In genomic region chr2:219513787-219514186, GRCh38 we compare ENCODE assay signal across 13 cellular contexts. TPM values are rescaled to one million over a fixed set of nuclear protein-coding genes. Genes with fewer than 3 reads are reported as not detected.
DNase-seq lines count a peak whose midpoint lies in the region; ATAC-seq, FAIRE-seq and TF ChIP-seq lines count a peak whose summit lies in the region.
"Had no signal": no experiment of that assay in that cellular context is flagged by ENCODE, and none has a peak within 500 bp of the region (broad histone marks: within the 10 kb centered on the region; RNA-seq: fewer than 3 reads in every experiment).

No MANE protein-coding gene starts in this region.

- H2BK120ac ChIP-seq in IMR-90 (ENCODE audit: low read depth, low read length) = no peak overlapping the region

- H3K27me3 ChIP-seq in CD4-positive, alpha-beta memory T cell (ENCODE audit: insufficient read depth, low read length) = peaks cover 10% of the 10 kb centered on the region
- H3K27me3 ChIP-seq in IMR-90 (ENCODE audit: control insufficient read depth, insufficient read depth, low read length) (peaks cover 78% of the 10 kb centered on the region), astrocyte (ENCODE audit: insufficient read depth, low read length) (peaks cover 34% of the 10 kb centered on the region)

- H3K9me1 ChIP-seq in IMR-90 (ENCODE audit: insufficient read depth, low read length) = no peaks in the 10 kb centered on the region

- WGBS in IMR-90 (ENCODE audit: extremely low coverage in 2 of 2, insufficient read length in 1 of 2), 2 experiments = 0% methylated on average over 1 of the region's 4 CpGs; no CpG with 5 or more reads in 1 of the 2 experiments

- H3K36me3 ChIP-seq in CD4-positive, alpha-beta memory T cell (ENCODE audit: insufficient read depth, low read length) = no peaks in the 10 kb centered on the region
- H3K36me3 ChIP-seq in IMR-90 (ENCODE audit: control insufficient read depth, insufficient read depth, low read length) (no peaks in the 10 kb centered on the region), astrocyte (ENCODE audit: insufficient read depth, low read length) (no peaks in the 10 kb centered on the region)
- H3K36me3 ChIP-seq: ascending aorta had no signal

- no peaks in the 10 kb centered on the region for H3K79me1 ChIP-seq in IMR-90 (ENCODE audit: low read depth in 1 of 2, low read length in 2 of 2)

- no peak overlapping the region for H2BK20ac ChIP-seq in IMR-90 (ENCODE audit: low read depth, low read length)

- H3K4me1 Mint-ChIP-seq in CD4-positive, alpha-beta memory T cell = peaks cover 9 to 33% (median 20%) of the 10 kb centered on the region in 4 donors
- H3K4me1 Mint-ChIP-seq in astrocyte (ENCODE audit: low read depth, unreplicated experiment) (peaks cover 30% of the 10 kb centered on the region), mesothelial cell of epicardium (peaks cover 55% of the 10 kb centered on the region)

- TF ChIP-seq POLR2A in IMR-90 (IDR thresholded peaks at IDR 0.05; ENCODE audit: low read depth, low read length) = no peak

- CTCF ChIA-PET in CD4-positive, alpha-beta memory T cell (lab: Charles Lee; ENCODE audit: partially characterized antibody) = interaction anchor here (0.9 to 1.0 kb wide), 2 partner anchors 14 to 18 kb away, joined by 3 read pairs; a partner anchor contains a TSS
- CTCF ChIA-PET in IMR-90 (lab: Yijun Ruan, JAX) = interaction anchor here (1.5 kb wide), 1 partner anchor 111 kb away, joined by 5 read pairs; no protein-coding TSS in a partner anchor

- no peak overlapping the region for H3K14ac ChIP-seq in IMR-90 (replicated peaks; ENCODE audit: low read depth, low read length)

- H3K4me3 ChIP-seq in CD4-positive, alpha-beta memory T cell (ENCODE audit: low read length in 2 of 2) = no peak overlapping the region
- H3K4me3 ChIP-seq in IMR-90 (ENCODE audit: insufficient read depth, low read depth, low read length) (no peak overlapping the region), astrocyte (ENCODE audit: insufficient read depth, low read depth, low read length) (no peak overlapping the region)
- H3K4me3 ChIP-seq: ascending aorta had no signal

- POLR2A ChIA-PET in CD4-positive, alpha-beta memory T cell (lab: Charles Lee; ENCODE audit: partially characterized antibody) = no interaction called here
- POLR2A ChIA-PET in IMR-90 (lab: Charles Lee; ENCODE audit: unreplicated experiment) = no interaction called here

- H2BK5ac ChIP-seq in IMR-90 (ENCODE audit: low read depth, low read length, poor library complexity, severe bottlenecking) = no peak overlapping the region

- no peak overlapping the region for H4K5ac ChIP-seq in IMR-90 (ENCODE audit: low read depth, low read length)

- no peak overlapping the region for H2AK5ac ChIP-seq in IMR-90 (ENCODE audit: low read depth, low read length)

- BruUV-seq in IMR-90 (replicated peaks; lab: Mats Ljungman, UMichigan) = no TSS peak

- H3K9me3 ChIP-seq in CD4-positive, alpha-beta memory T cell (ENCODE audit: control insufficient read depth in 1 of 2, low read length in 2 of 2) = no peaks in the 10 kb centered on the region
- H3K9me3 ChIP-seq in IMR-90 (ENCODE audit: control insufficient read depth, insufficient read depth, low read length) = no peaks in the 10 kb centered on the region
- no peaks in the 10 kb centered on the region for H3K9me3 ChIP-seq in astrocyte (ENCODE audit: insufficient read depth, low read depth, low read length)
- H3K9me3 ChIP-seq: ascending aorta, psoas muscle had no signal

- no peak for DNase-seq in CD4-positive, alpha-beta memory T cell
- DNase-seq in IMR-90 (no peak), astrocyte (ENCODE audit: low read depth) (no peak), mesothelial cell of epicardium (ENCODE audit: low spot score in 2 of 2, unreplicated experiment in 2 of 2) (no peak), GDM1 (lab: John Stamatoyannopoulos, UW) (no peak), glomerular visceral epithelial cell (ENCODE audit: extremely low spot score) (no peak)
- no peak for DNase-seq in activated CD4-positive, CD25-positive, alpha-beta regulatory T cell treated with anti-CD3 and anti-CD28 coated beads, Interleukin-2, amount 50 U/mL, for 72 hours
- no peak for DNase-seq in stimulated activated CD4-positive, alpha-beta T cell treated with anti-CD3 and anti-CD28 coated beads, Interleukin-4, amount 100 ng/mL, for 24 hours
- DNase-seq: activated effector memory CD4-positive, alpha-beta T cell treated with anti-CD3 and anti-CD28 coated beads, Interleukin-2, amount 50 U/mL, for 16 hours; hippocampal formation; psoas muscle had no signal

- no peak overlapping the region for H3K56ac ChIP-seq in IMR-90 (ENCODE audit: extremely low read depth, insufficient read depth, low read length)

- H3K79me2 ChIP-seq in astrocyte (ENCODE audit: insufficient read depth, low read length) = no peaks in the 10 kb centered on the region

- peaks cover 25% of the 10 kb centered on the region for H3K4me1 ChIP-seq in CD4-positive, alpha-beta memory T cell (ENCODE audit: insufficient read depth, low read length)
- H3K4me1 ChIP-seq in IMR-90 (ENCODE audit: control insufficient read depth, insufficient read depth, low read length) (peaks cover 8% of the 10 kb centered on the region; the same call in 1 of the 2 replicates), astrocyte (ENCODE audit: insufficient read depth, low read length) (peaks cover 16% of the 10 kb centered on the region)

- no peak overlapping the region for H2AFZ ChIP-seq in IMR-90 (replicated peaks; ENCODE audit: low read length, poor library complexity)
- no peak overlapping the region for H2AFZ ChIP-seq in astrocyte (ENCODE audit: low read depth, low read length)

- H3K9ac ChIP-seq in IMR-90 (ENCODE audit: low read depth, low read length) = no peak overlapping the region
- no peak overlapping the region for H3K9ac ChIP-seq in astrocyte (ENCODE audit: low read length)

- no peak overlapping the region for H2AK9ac ChIP-seq in IMR-90 (replicated peaks; ENCODE audit: low read depth, low read length, poor library complexity)

- in situ Hi-C loops in IMR-90 (cut with MboI; ENCODE audit: low sequenced_read_pairs) = no loop called here

- H4K20me1 ChIP-seq in IMR-90 (ENCODE audit: insufficient read depth, low read length) (no peaks in the 10 kb centered on the region), astrocyte (ENCODE audit: insufficient read depth, low read length) (no peaks in the 10 kb centered on the region)

- no peak overlapping the region for H3K23ac ChIP-seq in IMR-90 (ENCODE audit: low read depth, low read length)

- no peak overlapping the region for H3K4ac ChIP-seq in IMR-90 (ENCODE audit: low read depth, low read length)

- no peaks in the 10 kb centered on the region for H3K9me3 Mint-ChIP-seq in CD4-positive, alpha-beta memory T cell
- H3K9me3 Mint-ChIP-seq in astrocyte (ENCODE audit: unreplicated experiment) (no peaks in the 10 kb centered on the region), mesothelial cell of epicardium (no peaks in the 10 kb centered on the region)
- H3K9me3 Mint-ChIP-seq: dendritic cell treated with granulocyte-macrophage colony-stimulating factor and Interleukin-4, amounts not matched to agents 40 ng/mL and 50 ng/mL, for 4 days had no signal

- H3K27ac ChIP-seq in CD4-positive, alpha-beta memory T cell (ENCODE audit: low read depth, low read length) = no peak overlapping the region
- H3K27ac ChIP-seq in IMR-90 (ENCODE audit: insufficient read depth, low read length) (no peak overlapping the region), astrocyte (ENCODE audit: low read depth, low read length) (no peak overlapping the region)
- H3K27ac ChIP-seq: ascending aorta, psoas muscle had no signal

- TF ChIP-seq CTCF in IMR-90 (conservative IDR thresholded peaks at IDR 0.05; ENCODE audit: low read depth, low read length) (no peak), astrocyte (IDR thresholded peaks at IDR 0.05; ENCODE audit: insufficient read depth, low read depth, low read length) (no peak), mesothelial cell of epicardium (IDR thresholded peaks at IDR 0.05; ENCODE audit: unreplicated experiment) (no peak)

- H3K4me3 Mint-ChIP-seq in CD4-positive, alpha-beta memory T cell = peak overlapping the region in 5 of 8 donors; percentile 15 to 52 (median 26)
- H3K4me3 Mint-ChIP-seq in astrocyte (ENCODE audit: unreplicated experiment) (peak overlapping the region; percentile 4), mesothelial cell of epicardium (peak overlapping the region; percentile 52)
- H3K4me3 Mint-ChIP-seq: dendritic cell treated with granulocyte-macrophage colony-stimulating factor and Interleukin-4, amounts not matched to agents 40 ng/mL and 50 ng/mL, for 4 days had no signal

- H3K4me2 ChIP-seq in IMR-90 (ENCODE audit: low read depth, low read length) = peak overlapping the region; percentile 52; the same call in 1 of the 2 replicates
- H3K4me2 ChIP-seq in astrocyte (ENCODE audit: low read length) = peak overlapping the region; percentile 44

- no peak for TF ChIP-seq RAD21 in IMR-90 (IDR thresholded peaks at IDR 0.05; ENCODE audit: low read length)

- no peak for ATAC-seq in IMR-90 (ENCODE audit: low read depth)

- FAIRE-seq in astrocyte (lab: Jason Lieb, UNC) = no peak

- H4K8ac ChIP-seq in IMR-90 (ENCODE audit: low read depth in 2 of 2, low read length in 2 of 2) = no peak overlapping the region

- H3K27ac Mint-ChIP-seq in CD4-positive, alpha-beta memory T cell = peak overlapping the region in 1 of 7 donors; percentile 8
- H3K27ac Mint-ChIP-seq in astrocyte (ENCODE audit: unreplicated experiment) (peak overlapping the region; percentile 50), mesothelial cell of epicardium (no peak overlapping the region)
- H3K27ac Mint-ChIP-seq: dendritic cell treated with granulocyte-macrophage colony-stimulating factor and Interleukin-4, amounts not matched to agents 40 ng/mL and 50 ng/mL, for 4 days had no signal

- H3K27me3 Mint-ChIP-seq in CD4-positive, alpha-beta memory T cell = peaks cover 66 to 72% of the 10 kb centered on the region in 2 donors
- peaks cover 45% of the 10 kb centered on the region for H3K27me3 Mint-ChIP-seq in astrocyte (ENCODE audit: low read depth, unreplicated experiment)
- peaks cover 88% of the 10 kb centered on the region for H3K27me3 Mint-ChIP-seq in mesothelial cell of epicardium (ENCODE audit: low read depth)

- no peak overlapping the region for H2BK15ac ChIP-seq in IMR-90 (ENCODE audit: low read depth, low read length)

- intact Hi-C loops in CD4-positive, alpha-beta memory T cell (cut with micrococcal nuclease) = no loop called here
- intact Hi-C loops in IMR-90 (cut with micrococcal nuclease) = no loop called here

- H4K91ac ChIP-seq in IMR-90 (ENCODE audit: insufficient read depth, low read depth, low read length) = no peak overlapping the region

- H3K18ac ChIP-seq in IMR-90 (ENCODE audit: low read depth, low read length) = no peak overlapping the region

- dilution Hi-C loops in IMR-90 (cut with HindIII; ENCODE audit: low sequenced_read_pairs, unreplicated experiment) = no loop called here

- H3K36me3 Mint-ChIP-seq in CD4-positive, alpha-beta memory T cell = peaks cover 0 to 1% of the 10 kb centered on the region in 2 donors
- H3K36me3 Mint-ChIP-seq in astrocyte (ENCODE audit: low read depth, unreplicated experiment) (no peaks in the 10 kb centered on the region), mesothelial cell of epicardium (no peaks in the 10 kb centered on the region)

RNA-seq across cellular contexts. Expression of gene ASIC4, which starts 0.5 kb away (rescaled TPM):
- total RNA-seq in CD4-positive, alpha-beta memory T cell = under 1 TPM; 0.09 to 0.22 TPM
- polyA plus RNA-seq in CD4-positive, alpha-beta memory T cell = not detected
- not detected in 2 replicates for total RNA-seq in IMR-90 (2012; rRNA removed)
- polyA plus RNA-seq in IMR-90 (2012; rRNA removed) = 0.10 TPM in 1 of 2 replicates, not detected in the other
- not detected in 2 replicates for polyA plus RNA-seq in IMR-90 (2012; cell fraction: cytosol; rRNA removed)
- polyA plus RNA-seq in IMR-90 (2012; cell fraction: nucleus; rRNA removed; ENCODE audit: low replicate concordance) = 0.16 and 0.33 TPM in 2 replicates
- 0.39 and 0.70 TPM in 2 replicates for total RNA-seq in astrocyte
- 0.98 to 1.4 TPM (median 1.1 TPM) in 3 replicates for total RNA-seq in mesothelial cell of epicardium
- total RNA-seq: ascending aorta had no signal

RNA-seq across cellular contexts. Expression of gene GMPPA, which starts 15.1 kb away (rescaled TPM):
- total RNA-seq in CD4-positive, alpha-beta memory T cell = 10 to 100 TPM; 45.2 to 48.3 TPM
- polyA plus RNA-seq in CD4-positive, alpha-beta memory T cell = 10 to 100 TPM; 30.4 to 31.0 TPM
- total RNA-seq in IMR-90 (2012; rRNA removed) (93.0 and 103 TPM in 2 replicates), astrocyte (49.5 and 55.3 TPM in 2 replicates), mesothelial cell of epicardium (34.5 to 37.3 TPM (median 36.0 TPM) in 3 replicates)
- 124 and 134 TPM in 2 replicates for polyA plus RNA-seq in IMR-90 (2012; rRNA removed)
- 73.7 and 110 TPM in 2 replicates for polyA plus RNA-seq in IMR-90 (2012; cell fraction: cytosol; rRNA removed)
- 322 and 367 TPM in 2 replicates for polyA plus RNA-seq in IMR-90 (2012; cell fraction: nucleus; rRNA removed; ENCODE audit: low replicate concordance)

RNA-seq across cellular contexts. Expression of gene CHPF, which starts 29.8 kb away (rescaled TPM):
- total RNA-seq in CD4-positive, alpha-beta memory T cell = 1 to 10 TPM; 7.7 to 8.5 TPM
- polyA plus RNA-seq in CD4-positive, alpha-beta memory T cell = 1 to 10 TPM; 7.5 to 8.1 TPM
- total RNA-seq in IMR-90 (2012; rRNA removed) = 24.0 and 27.2 TPM in 2 replicates
- 115 and 147 TPM in 2 replicates for polyA plus RNA-seq in IMR-90 (2012; rRNA removed)
- polyA plus RNA-seq in IMR-90 (2012; cell fraction: cytosol; rRNA removed) = 108 and 204 TPM in 2 replicates
- polyA plus RNA-seq in IMR-90 (2012; cell fraction: nucleus; rRNA removed; ENCODE audit: low replicate concordance) = 37.3 and 118 TPM in 2 replicates
- 151 and 163 TPM in 2 replicates for total RNA-seq in astrocyte
- 78.1 to 81.0 TPM (median 78.5 TPM) in 3 replicates for total RNA-seq in mesothelial cell of epicardium

RNA-seq across cellular contexts. Expression of gene TMEM198, which starts 30.0 kb away (rescaled TPM):
- total RNA-seq in CD4-positive, alpha-beta memory T cell = under 1 TPM; 0.67 to 0.76 TPM
- polyA plus RNA-seq in CD4-positive, alpha-beta memory T cell = not detected
- total RNA-seq in IMR-90 (2012; rRNA removed) = under 0.01 and 0.18 TPM in 2 replicates
- polyA plus RNA-seq in IMR-90 (2012; rRNA removed) = 2.2 and 3.0 TPM in 2 replicates
- polyA plus RNA-seq in IMR-90 (2012; cell fraction: cytosol; rRNA removed) = 0.81 and 1.3 TPM in 2 replicates
- polyA plus RNA-seq in IMR-90 (2012; cell fraction: nucleus; rRNA removed; ENCODE audit: low replicate concordance) = 20.2 and 40.5 TPM in 2 replicates
- total RNA-seq in astrocyte = 3.8 TPM in 2 replicates
- total RNA-seq in mesothelial cell of epicardium = 3.6 to 4.0 TPM (median 3.7 TPM) in 3 replicates

RNA-seq across cellular contexts. Expression of gene OBSL1, which starts 57.6 kb away (rescaled TPM):
- under 1 TPM in 1 of 2 experiments, not detected in 1; 0.09 TPM for total RNA-seq in CD4-positive, alpha-beta memory T cell
- polyA plus RNA-seq in CD4-positive, alpha-beta memory T cell = not detected
- total RNA-seq in IMR-90 (2012; rRNA removed) = 21.4 and 21.5 TPM in 2 replicates
- 51.2 and 51.8 TPM in 2 replicates for polyA plus RNA-seq in IMR-90 (2012; rRNA removed)
- 55.5 and 61.7 TPM in 2 replicates for polyA plus RNA-seq in IMR-90 (2012; cell fraction: cytosol; rRNA removed)
- polyA plus RNA-seq in IMR-90 (2012; cell fraction: nucleus; rRNA removed; ENCODE audit: low replicate concordance) = 203 and 301 TPM in 2 replicates
- total RNA-seq in astrocyte = 77.5 and 88.1 TPM in 2 replicates
- total RNA-seq in mesothelial cell of epicardium = 307 to 319 TPM (median 316 TPM) in 3 replicates
